ENCODE assay signal across 27 cellular contexts in genomic region chr6:150482883-150483409, GRCh38.
"Had no signal": no experiment of that assay in that cellular context is flagged by ENCODE, and none has a peak within 500 bp of the region (broad histone marks: within the 10 kb centered on the region; RNA-seq: fewer than 3 reads in every experiment).

No MANE protein-coding gene starts in this region.

- ATAC-seq: PC-3 had no signal

- H3K4me1 Mint-ChIP-seq: activated naive CD4-positive, alpha-beta T cell treated with anti-CD3 and anti-CD28 coated beads, Interleukin-2, amount 50 U/mL, for 24 hours; activated naive CD8-positive, alpha-beta T cell treated with anti-CD3 and anti-CD28 coated beads, Interleukin-2, amount 10 ng/mL, durations not matched to agents 7 days and 5 days; central memory CD8-positive, alpha-beta T cell had no signal

- DNase-seq: activated CD4-positive, alpha-beta memory T cell treated with anti-CD3 and anti-CD28 coated beads for 36 hours; activated CD4-positive, alpha-beta T cell treated with anti-CD3 and anti-CD28 coated beads, Interleukin-2, amount 50 U/mL, for 1 hour; activated gamma-delta T cell; activated naive CD4-positive, alpha-beta T cell treated with Interleukin-2 at 50 U/mL for 16 hours; activated naive CD8-positive, alpha-beta T cell treated with anti-CD3 and anti-CD28 coated beads, Interleukin-2, amount 10 ng/mL, durations not matched to agents 7 days and 5 days; activated T-cell treated with anti-CD3 and anti-CD28 coated beads, Interleukin-2, amount 50 U/mL, for 1 hour; activated T-cell treated with anti-CD3 and anti-CD28 coated beads, Interleukin-2, amount 50 U/mL, for 72 hours; amygdala; NCI-H1105; NCI-H1417 treated with DMSO at 0.1 percent for 48 hours; NCI-H187 treated with DMSO at 0.1 percent for 48 hours; NCI-H2081; NCI-H345; NCI-H510A; NCI-H526; NCI-H748 treated with DMSO at 0.1 percent for 48 hours; NK-92 treated with Interleukin-12 subunit alpha and Interleukin-12 subunit beta, amount 100 ng/mL, for 24 hours; PC-3; Peyer's patch; RPMI8226; SHP77 treated with DMSO at 0.1 percent for 48 hours; SK-N-SH had no signal

- H3K27ac Mint-ChIP-seq: activated CD4-positive, alpha-beta memory T cell treated with anti-CD3 and anti-CD28 coated beads for 36 hours; activated naive CD4-positive, alpha-beta T cell treated with anti-CD3 and anti-CD28 coated beads, Interleukin-2, amount 50 U/mL, for 24 hours; activated naive CD8-positive, alpha-beta T cell treated with anti-CD3 and anti-CD28 coated beads, Interleukin-2, amount 10 ng/mL, durations not matched to agents 7 days and 5 days; activated T-cell treated with anti-CD3 and anti-CD28 coated beads, Interleukin-2, amount 50 U/mL, for 72 hours; activated T-helper 2 cell treated with anti-CD3 and anti-CD28 coated beads, Interferon-gamma antibody, Interleukin-2, Interleukin-4, amounts not matched to agents 10 μg/mL and 5 μg/mL and 100 μg/mL, durations not matched to agents 14 hours and 24 hours and 36 hours; T-helper 1 cell treated with Interleukin-12 subunit alpha and Interleukin-12 subunit beta and Interleukin-4 antibody, amounts not matched to agents 30 μg/mL and 1 μg/mL, for 36 hours; T-helper 2 cell treated with Interferon-gamma antibody and Interleukin-4, amounts not matched to agents 5 μg/mL and 100 μg/mL, for 36 hours had no signal

- H3K9me3 Mint-ChIP-seq: activated CD4-positive, alpha-beta memory T cell treated with anti-CD3 and anti-CD28 coated beads for 36 hours; activated T-helper 2 cell treated with anti-CD3 and anti-CD28 coated beads, Interferon-gamma antibody, Interleukin-2, Interleukin-4, amounts not matched to agents 10 μg/mL and 5 μg/mL and 100 μg/mL, durations not matched to agents 14 hours and 24 hours and 36 hours; central memory CD8-positive, alpha-beta T cell; T-helper 1 cell treated with Interleukin-12 subunit alpha and Interleukin-12 subunit beta and Interleukin-4 antibody, amounts not matched to agents 30 μg/mL and 1 μg/mL, for 36 hours; T-helper 2 cell treated with Interferon-gamma antibody and Interleukin-4, amounts not matched to agents 5 μg/mL and 100 μg/mL, for 36 hours had no signal

- H3K36me3 Mint-ChIP-seq: activated CD4-positive, alpha-beta memory T cell treated with anti-CD3 and anti-CD28 coated beads for 36 hours; activated naive CD4-positive, alpha-beta T cell treated with anti-CD3 and anti-CD28 coated beads, Interleukin-2, amount 50 U/mL, for 24 hours; activated naive CD8-positive, alpha-beta T cell treated with anti-CD3 and anti-CD28 coated beads, Interleukin-2, amount 10 ng/mL, durations not matched to agents 7 days and 5 days had no signal

- H3K4me3 Mint-ChIP-seq: activated CD4-positive, alpha-beta memory T cell treated with anti-CD3 and anti-CD28 coated beads for 36 hours; activated naive CD4-positive, alpha-beta T cell treated with anti-CD3 and anti-CD28 coated beads, Interleukin-2, amount 50 U/mL, for 24 hours; activated naive CD8-positive, alpha-beta T cell treated with anti-CD3 and anti-CD28 coated beads, Interleukin-2, amount 10 ng/mL, durations not matched to agents 7 days and 5 days; activated T-cell treated with anti-CD3 and anti-CD28 coated beads, Interleukin-2, amount 50 U/mL, for 72 hours; central memory CD8-positive, alpha-beta T cell; T-helper 1 cell treated with Interleukin-12 subunit alpha and Interleukin-12 subunit beta and Interleukin-4 antibody, amounts not matched to agents 30 μg/mL and 1 μg/mL, for 36 hours; T-helper 2 cell treated with Interferon-gamma antibody and Interleukin-4, amounts not matched to agents 5 μg/mL and 100 μg/mL, for 36 hours had no signal
